16 cellular contexts compared by ENCODE assay signal in genomic region chr1:63865561-63865960, GRCh38.
DNase-seq lines count a peak whose midpoint lies in the region; ATAC-seq, FAIRE-seq and TF ChIP-seq lines count a peak whose summit lies in the region.
"Had no signal": no experiment of that assay in that cellular context is flagged by ENCODE, and none has a peak within 500 bp of the region (broad histone marks: within the 10 kb centered on the region; RNA-seq: fewer than 3 reads in every experiment).

No MANE protein-coding gene starts in this region.

- no peak for DNase-seq in A549 (ENCODE audit: low read depth in 1 of 2, low spot score in 1 of 2)
- no peak for DNase-seq in PC-3
- DNase-seq in H1 (ENCODE audit: low read depth in 1 of 2, low spot score in 2 of 2): no peak
- no peak for DNase-seq in pancreas
- DNase-seq in HuH-7 (ENCODE audit: low spot score): no peak
- DNase-seq: 8988T; Calu3; CD8-positive, alpha-beta T cell; DMS79 treated with DMSO at 0.1 percent for 48 hours; H7 had no signal

- H3K9me2 ChIP-seq in PC-3 (replicated peaks; ENCODE audit: low read length): no peaks in the 10 kb centered on the region

- POLR2A ChIA-PET in A549 (lab: Yijun Ruan, JAX): no interaction called here
- POLR2A ChIA-PET in PC-3 (lab: Charles Lee; ENCODE audit: unreplicated experiment): no interaction called here
- POLR2A ChIA-PET in H1 (lab: Charles Lee; ENCODE audit: partially characterized antibody): interaction anchor here (1.7 kb wide), 1 partner anchor 17 kb away, joined by 5 read pairs; no protein-coding TSS in a partner anchor

- no peak overlapping the region for H4K5ac ChIP-seq in H1 (ENCODE audit: insufficient read length, low read depth, low read length)

- H4K8ac ChIP-seq in H1 (ENCODE audit: extremely low read depth, insufficient read depth, low read length): no peak overlapping the region

- no peak overlapping the region for H3K23ac ChIP-seq in H1 (ENCODE audit: insufficient read length)

- TF ChIP-seq POLR2A in A549 (IDR thresholded peaks at IDR 0.05; ENCODE audit: low read length) (no peak), H1 (IDR thresholded peaks at IDR 0.05; ENCODE audit: control extremely low read depth in 1 of 2, low read depth in 2 of 2, low read length in 2 of 2) (no peak)

- ATAC-seq in A549: no peak
- no peak for ATAC-seq in PC-3
- peak; percentile 42 to 64 (median 52) for ATAC-seq in pancreas
- ATAC-seq in HG03097 (IDR thresholded peaks at IDR 0.05; ENCODE audit: low FRiP score, unreplicated experiment): no peak
- ATAC-seq in GM18909 (IDR thresholded peaks at IDR 0.05; ENCODE audit: poor library complexity, unreplicated experiment): no peak
- ATAC-seq: CD8-positive, alpha-beta T cell; GM12878; K562 had no signal

- H3K27me3 ChIP-seq in PC-3 (ENCODE audit: low read length) (no peaks in the 10 kb centered on the region), H1 (replicated peaks in 1 of 4; ENCODE audit: control insufficient read depth in 3 of 4, extremely low read depth in 1 of 4, insufficient read depth in 3 of 4, low read length in 3 of 4) (no peaks in the 10 kb centered on the region), pancreas (no peaks in the 10 kb centered on the region)
- H3K27me3 ChIP-seq: BLaER1 treated with 17β-estradiol and CSF1 and Interleukin-3, amounts not matched to agents 10 nM and 100 nM had no signal

- peaks cover 20% of the 10 kb centered on the region for H3K79me1 ChIP-seq in H1 (ENCODE audit: low read depth, low read length)

- TF ChIP-seq CTCF in A549 (IDR thresholded peaks at IDR 0.05) (no peak), PC-3 (conservative IDR thresholded peaks at IDR 0.05; ENCODE audit: low read depth, low read length) (no peak), H1 (IDR thresholded peaks at IDR 0.05; ENCODE audit: control extremely low read depth in 1 of 3, insufficient read depth in 1 of 3, low read depth in 1 of 3, low read length in 3 of 3) (no peak), pancreas (IDR thresholded peaks at IDR 0.05) (no peak)

- no peak overlapping the region for H2BK120ac ChIP-seq in H1 (replicated peaks; ENCODE audit: low read depth, low read length)

- H3K4me1 ChIP-seq in A549: peaks cover 24% of the 10 kb centered on the region
- peaks cover 65% of the 10 kb centered on the region for H3K4me1 ChIP-seq in PC-3 (ENCODE audit: insufficient read depth, low read length)
- peaks cover 0 to 19% (median 5%) of the 10 kb centered on the region in 4 experiments; a peak in 4 of 7 replicates for H3K4me1 ChIP-seq in H1 (replicated peaks in 1 of 4; ENCODE audit: control insufficient read depth in 3 of 4, insufficient read depth in 4 of 4, low read length in 3 of 4)
- peaks cover 0 to 8% (median 4%) of the 10 kb centered on the region in 3 donors for H3K4me1 ChIP-seq in pancreas
- H3K4me1 ChIP-seq: BLaER1 treated with 17β-estradiol and CSF1 and Interleukin-3, amounts not matched to agents 10 nM and 100 nM had no signal

- peaks cover 48% of the 10 kb centered on the region for H3K79me2 ChIP-seq in PC-3 (ENCODE audit: low read length)
- peaks cover 16 to 100% of the 10 kb centered on the region in 2 experiments for H3K79me2 ChIP-seq in H1 (ENCODE audit: control insufficient read depth in 1 of 2, insufficient read depth in 2 of 2, low read length in 2 of 2)

- H3K4me3 ChIP-seq in A549 (no peak overlapping the region), PC-3 (ENCODE audit: low read length) (no peak overlapping the region), H1 (ENCODE audit: extremely low read depth in 1 of 4, insufficient read depth in 2 of 4, low read depth in 3 of 4, low read length in 4 of 4) (no peak overlapping the region), pancreas (no peak overlapping the region)
- H3K4me3 ChIP-seq: BLaER1 treated with 17β-estradiol and CSF1 and Interleukin-3, amounts not matched to agents 10 nM and 100 nM; GM12878; GM23248; K562 had no signal

- 93% methylated on average over 4 of the region's 4 CpGs for WGBS in A549 (ENCODE audit: missing lambda C conversion rate)
- WGBS in H1 (ENCODE audit: extremely low coverage in 1 of 2, insufficient coverage in 1 of 2, insufficient read length in 1 of 2, insufficient replicate concordance in 2 of 2, low coverage in 1 of 2, low lambda C conversion rate in 2 of 2, missing lambda C conversion rate in 1 of 2), 2 experiments: 90% methylated on average over 4 of the region's 4 CpGs; no CpG with 5 or more reads in 1 of the 2 experiments
- WGBS in pancreas, 2 donors: 11 to 21% methylated on average over 4 of the region's 4 CpGs

- H3K36me3 ChIP-seq in PC-3 (ENCODE audit: low read depth, low read length) (no peaks in the 10 kb centered on the region), H1 (ENCODE audit: control insufficient read depth in 2 of 4, insufficient read depth in 4 of 4, low read length in 3 of 4) (no peaks in the 10 kb centered on the region), pancreas (no peaks in the 10 kb centered on the region)
- H3K36me3 ChIP-seq: BLaER1 treated with 17β-estradiol and CSF1 and Interleukin-3, amounts not matched to agents 10 nM and 100 nM had no signal

- TF ChIP-seq RAD21 in A549 (conservative IDR thresholded peaks at IDR 0.05 in 1 of 2, IDR thresholded peaks at IDR 0.05 in 1 of 2): no peak
- no peak for TF ChIP-seq RAD21 in H1 (IDR thresholded peaks at IDR 0.05 in 1 of 2, conservative IDR thresholded peaks at IDR 0.05 in 1 of 2; ENCODE audit: low read depth in 2 of 2, low read length in 2 of 2)

- H3K4ac ChIP-seq in H1 (replicated peaks; ENCODE audit: insufficient read length, low read depth, low read length): no peak overlapping the region

- FAIRE-seq in A549 (lab: Jason Lieb, UNC) (no peak), H1 (lab: Jason Lieb, UNC) (peak; percentile 7), pancreas (lab: Jason Lieb, UNC) (no peak)
- FAIRE-seq: GM12878, K562 had no signal

- H2BK5ac ChIP-seq in H1 (ENCODE audit: low read depth, low read length): no peak overlapping the region

- H2AK5ac ChIP-seq in H1 (ENCODE audit: low read depth, low read length): no peak overlapping the region

- no peaks in the 10 kb centered on the region for H3K23me2 ChIP-seq in H1 (ENCODE audit: low read depth, low read length)

- no peak overlapping the region for H2AFZ ChIP-seq in PC-3 (ENCODE audit: low read length)
- no peak overlapping the region for H2AFZ ChIP-seq in H1 (ENCODE audit: low read length)
- H2AFZ ChIP-seq: GM23248 had no signal

- CTCF ChIA-PET in A549 (lab: Yijun Ruan, JAX): interaction anchor here (1.0 to 1.4 kb wide), 2 partner anchors 16 to 92 kb away, joined by 3 to 4 read pairs; partner anchors contain the start of gene ROR1
- CTCF ChIA-PET in PC-3 (lab: Charles Lee): no interaction called here
- CTCF ChIA-PET in H1 (lab: Charles Lee; ENCODE audit: partially characterized antibody): interaction anchor here (0.8 to 7.8 kb wide), 8 partner anchors 12 to 191 kb away, joined by 3 to 69 read pairs (median 8); no protein-coding TSS in a partner anchor

- H3K56ac ChIP-seq in H1 (replicated peaks; ENCODE audit: insufficient read length, low read depth, low read length): no peak overlapping the region

- H3F3A ChIP-seq in PC-3 (ENCODE audit: low read length, unreplicated experiment): peaks cover 4% of the 10 kb centered on the region

- H3K18ac ChIP-seq in H1 (ENCODE audit: extremely low read depth, low read length): no peak overlapping the region

- no peak overlapping the region for H3K4me2 ChIP-seq in A549
- H3K4me2 ChIP-seq in PC-3 (ENCODE audit: low read length): 0 out of 2 replicates have a peak overlapping the region, but pooled peaks have one; percentile 42
- H3K4me2 ChIP-seq in H1 (ENCODE audit: insufficient read depth in 1 of 2, low read depth in 2 of 2, low read length in 2 of 2): no peak overlapping the region
- H3K4me2 ChIP-seq: BLaER1 treated with 17β-estradiol and CSF1 and Interleukin-3, amounts not matched to agents 10 nM and 100 nM had no signal

- intact Hi-C loops in PC-3 (cut with micrococcal nuclease): no loop called here
- intact Hi-C loops in pancreas (cut with DNase I): no loop called here

- H3K9ac ChIP-seq in PC-3 (ENCODE audit: low read length): no peak overlapping the region
- H3K9ac ChIP-seq in H1 (replicated peaks in 1 of 4; ENCODE audit: extremely low read depth in 1 of 4, low read depth in 3 of 4, low read length in 3 of 4): no peak overlapping the region
- H3K9ac ChIP-seq: BLaER1 treated with 17β-estradiol and CSF1 and Interleukin-3, amounts not matched to agents 10 nM and 100 nM; GM23248 had no signal

- H3K14ac ChIP-seq in H1 (ENCODE audit: insufficient read length): no peak overlapping the region

- H4K91ac ChIP-seq in H1 (replicated peaks; ENCODE audit: insufficient read length, low read length): no peak overlapping the region

- no TSS peak for BruUV-seq in PC-3 (replicated peaks; lab: Mats Ljungman, UMichigan)

- no peak overlapping the region for H2BK12ac ChIP-seq in H1 (ENCODE audit: low read depth, low read length)

- no peak overlapping the region for H2BK20ac ChIP-seq in H1 (ENCODE audit: low read length)

- no peak overlapping the region for H3K27ac ChIP-seq in A549
- H3K27ac ChIP-seq in PC-3 (ENCODE audit: low read length): peak overlapping the region; percentile 67
- no peak overlapping the region for H3K27ac ChIP-seq in H1 (ENCODE audit: low read depth, low read length)
- H3K27ac ChIP-seq in pancreas: no peak overlapping the region
- H3K27ac ChIP-seq: BLaER1 treated with 17β-estradiol and CSF1 and Interleukin-3, amounts not matched to agents 10 nM and 100 nM; GM23248 had no signal

- no peaks in the 10 kb centered on the region for H3K9me3 ChIP-seq in A549
- H3K9me3 ChIP-seq in PC-3 (ENCODE audit: low read length): no peaks in the 10 kb centered on the region
- no peaks in the 10 kb centered on the region for H3K9me3 ChIP-seq in H1 (ENCODE audit: insufficient read depth in 2 of 2, low read depth in 1 of 2, low read length in 1 of 2)
- no peaks in the 10 kb centered on the region for H3K9me3 ChIP-seq in pancreas
- H3K9me3 ChIP-seq: BLaER1 treated with 17β-estradiol and CSF1 and Interleukin-3, amounts not matched to agents 10 nM and 100 nM had no signal

- TF ChIP-seq EP300 in A549 (IDR thresholded peaks at IDR 0.05) (no peak), H1 (IDR thresholded peaks at IDR 0.05; ENCODE audit: borderline replicate concordance in 1 of 2, low read depth in 2 of 2, low read length in 2 of 2) (no peak)

- H4K20me1 ChIP-seq in PC-3 (ENCODE audit: low read length): no peaks in the 10 kb centered on the region
- peaks cover 14 to 16% of the 10 kb centered on the region in 2 experiments for H4K20me1 ChIP-seq in H1 (replicated peaks in 1 of 2; ENCODE audit: control insufficient read depth in 1 of 2, insufficient read depth in 2 of 2, low read length in 2 of 2)
- H4K20me1 ChIP-seq: BLaER1 treated with 17β-estradiol and CSF1 and Interleukin-3, amounts not matched to agents 10 nM and 100 nM had no signal

- no peak overlapping the region for H2BK15ac ChIP-seq in H1 (ENCODE audit: low read length)

TF ChIP-seq in A549, 52 proteins besides CTCF, POLR2A, EP300 and RAD21:
- TF ChIP-seq ZSCAN20 (CRISPR knock-in tag; IDR thresholded peaks at IDR 0.05): no peak
- peak; percentile 37 for TF ChIP-seq MAFK (IDR thresholded peaks at IDR 0.05; ENCODE audit: partially characterized antibody)

TF ChIP-seq in H1, 55 proteins besides CTCF, POLR2A, EP300 and RAD21:
- TF ChIP-seq EGR1 (IDR thresholded peaks at IDR 0.05; ENCODE audit: borderline replicate concordance, low read depth, low read length) (no peak), NRF1 (IDR thresholded peaks at IDR 0.05; ENCODE audit: low read depth, low read length) (no peak)
TF ChIP-seq in H1: peak in this region for 0.

Comparison
In these comparisons a context has a peak if more than half of its experiments do, and no peak if none do; other contexts are left out.
1. ATAC-seq: peak in pancreas (4 of 4); none in A549 (0 of 2), PC-3 (single experiment), HG03097 (single experiment) and GM18909 (single experiment).
2. Of the 18 proteins assayed by ChIP-seq in both H1 and A549: peak only in H1: none; only in A549: MAFK; in both: none; in neither: 17.